In the genomic region with DNA sequence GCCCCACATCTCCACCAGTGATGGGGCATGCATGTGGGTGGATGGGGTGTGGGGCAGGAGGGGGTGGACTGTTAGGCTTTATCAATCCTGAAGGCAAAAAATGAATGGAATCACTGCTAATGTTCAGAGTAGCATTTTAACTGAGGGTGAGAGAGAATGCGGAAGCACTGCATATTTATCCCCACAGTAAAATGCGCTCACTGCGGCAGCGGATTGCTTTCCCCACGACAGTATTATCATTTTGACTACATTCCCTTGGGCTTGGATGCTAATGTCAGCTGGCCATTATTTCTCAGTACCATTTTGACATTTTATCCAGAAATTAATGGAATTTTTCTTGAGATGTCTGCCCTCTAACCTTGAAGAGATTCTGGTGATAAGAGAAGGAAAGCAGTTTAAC, we compare ENCODE assay signal across 15 cellular contexts. TPM values are rescaled to one million over a fixed set of nuclear protein-coding genes. Genes with fewer than 3 reads are reported as not detected.
DNase-seq lines count a peak whose midpoint lies in the region; ATAC-seq, FAIRE-seq and TF ChIP-seq lines count a peak whose summit lies in the region.
"Had no signal": no experiment of that assay in that cellular context is flagged by ENCODE, and none has a peak within 500 bp of the region (broad histone marks: within the 10 kb centered on the region; RNA-seq: fewer than 3 reads in every experiment).

No MANE protein-coding gene starts in this region.

- H2AFZ ChIP-seq in IMR-90 (replicated peaks; ENCODE audit: low read length, poor library complexity) (peak overlapping the region; percentile 33), osteoblast (ENCODE audit: low read length) (no peak overlapping the region)

- 88% methylated on average over 5 of the region's 5 CpGs for WGBS in A549 (ENCODE audit: missing lambda C conversion rate)
- no CpG with 5 or more reads among the region's 5 CpGs for WGBS in IMR-90 (ENCODE audit: extremely low coverage in 2 of 2, insufficient read length in 1 of 2), 2 experiments

- intact Hi-C loops in IMR-90 (cut with micrococcal nuclease) (loop anchor here (2.0 kb wide), 1 partner anchor 54 kb away; no protein-coding TSS in a partner anchor), left lung (cut with DNase I) (loop anchor here in 1 of 2 donors (10.0 kb wide), 1 partner anchor 782 kb away; no protein-coding TSS in a partner anchor)

- in situ Hi-C loops in IMR-90 (cut with MboI; ENCODE audit: low sequenced_read_pairs), result no loop called here

- peak overlapping the region; percentile 62 for H4K91ac ChIP-seq in IMR-90 (ENCODE audit: insufficient read depth, low read depth, low read length)

- ATAC-seq in A549 (no peak), IMR-90 (ENCODE audit: low read depth) (no peak; the same call in 1 of the 2 replicates), GM21723 (IDR thresholded peaks at IDR 0.05; ENCODE audit: unreplicated experiment) (no peak), left lung (no peak)

- CTCF ChIA-PET in A549 (lab: Yijun Ruan, JAX) (interaction anchor here (0.7 to 2.5 kb wide), 2 partner anchors 27 to 780 kb away, joined by 3 to 10 read pairs; no protein-coding TSS in a partner anchor), IMR-90 (lab: Yijun Ruan, JAX) (interaction anchor here (0.7 to 1.3 kb wide), 3 partner anchors 11 to 100 kb away, joined by 3 to 6 read pairs (median 3); no protein-coding TSS in a partner anchor)

- H3K14ac ChIP-seq in IMR-90 (replicated peaks; ENCODE audit: low read depth, low read length), result peak overlapping the region; percentile 74

- TF ChIP-seq CTCF in A549 (IDR thresholded peaks at IDR 0.05), result no peak
- TF ChIP-seq CTCF in IMR-90 (conservative IDR thresholded peaks at IDR 0.05; ENCODE audit: low read depth, low read length), result no peak
- TF ChIP-seq CTCF in chondrocyte (IDR thresholded peaks at IDR 0.05), result no peak
- TF ChIP-seq CTCF in osteoblast (IDR thresholded peaks at IDR 0.05; ENCODE audit: extremely low read depth, low read depth, low read length), result no peak
- TF ChIP-seq CTCF in left lung (IDR thresholded peaks at IDR 0.05), result no peak

- no peaks in the 10 kb centered on the region for H3K36me3 Mint-ChIP-seq in chondrocyte (ENCODE audit: low read depth)

- no peaks in the 10 kb centered on the region for H4K20me1 ChIP-seq in IMR-90 (ENCODE audit: insufficient read depth, low read length)
- no peaks in the 10 kb centered on the region for H4K20me1 ChIP-seq in osteoblast (ENCODE audit: insufficient read depth, low read length)

- peak overlapping the region; percentile 30 for H2BK20ac ChIP-seq in IMR-90 (ENCODE audit: low read depth, low read length)

- H3K18ac ChIP-seq in IMR-90 (ENCODE audit: low read depth, low read length), result peak overlapping the region; percentile 6

- no peaks in the 10 kb centered on the region for H3K27me3 ChIP-seq in IMR-90 (ENCODE audit: control insufficient read depth, insufficient read depth, low read length)
- no peaks in the 10 kb centered on the region for H3K27me3 ChIP-seq in osteoblast (ENCODE audit: insufficient read depth, low read length)
- no peaks in the 10 kb centered on the region for H3K27me3 ChIP-seq in left lung
- H3K27me3 ChIP-seq: BE2C had no signal

- H3K27me3 Mint-ChIP-seq in chondrocyte (ENCODE audit: low read depth), result no peaks in the 10 kb centered on the region
- H3K27me3 Mint-ChIP-seq: CD4-positive, alpha-beta memory T cell had no signal

- no peak for FAIRE-seq in A549 (lab: Jason Lieb, UNC)
- FAIRE-seq: HTR-8/SVneo had no signal

- peak overlapping the region; percentile 18 for H3K4me3 Mint-ChIP-seq in chondrocyte (ENCODE audit: unreplicated experiment)
- H3K4me3 Mint-ChIP-seq: CD4-positive, alpha-beta memory T cell had no signal

- peak overlapping the region; percentile 54; the same call in 2 of the 3 replicates for H3K4me2 ChIP-seq in A549
- H3K4me2 ChIP-seq in IMR-90 (ENCODE audit: low read depth, low read length), result no peak overlapping the region
- peak overlapping the region; percentile 89 for H3K4me2 ChIP-seq in osteoblast (ENCODE audit: insufficient read depth, low read length)

- H3K27ac ChIP-seq in A549, result peak overlapping the region in 1 of 2 experiments; percentile 74; a peak in 2 of 6 replicates
- peak overlapping the region; percentile 54; the same call in 1 of the 2 replicates for H3K27ac ChIP-seq in IMR-90 (ENCODE audit: insufficient read depth, low read length)
- peak overlapping the region; percentile 99 for H3K27ac ChIP-seq in osteoblast (ENCODE audit: low read depth, low read length)
- H3K27ac ChIP-seq in left lung, result no peak overlapping the region
- H3K27ac ChIP-seq: HL-60 had no signal

- peak overlapping the region; percentile 98 for H3K27ac Mint-ChIP-seq in chondrocyte (ENCODE audit: unreplicated experiment)

- no peak overlapping the region for H3K56ac ChIP-seq in IMR-90 (ENCODE audit: extremely low read depth, insufficient read depth, low read length)

- peaks cover 11% of the 10 kb centered on the region for H3K9me1 ChIP-seq in IMR-90 (ENCODE audit: insufficient read depth, low read length)

- H3K9me3 ChIP-seq in A549 (no peaks in the 10 kb centered on the region), IMR-90 (ENCODE audit: control insufficient read depth, insufficient read depth, low read length) (no peaks in the 10 kb centered on the region), osteoblast (ENCODE audit: low read depth, low read length) (no peaks in the 10 kb centered on the region), left lung (no peaks in the 10 kb centered on the region)
- H3K9me3 ChIP-seq: BE2C had no signal

- peak overlapping the region; percentile 75 for H4K5ac ChIP-seq in IMR-90 (ENCODE audit: low read depth, low read length)

- no peak for TF ChIP-seq EP300 in A549 (IDR thresholded peaks at IDR 0.05)

- peak overlapping the region in 1 of 2 experiments; percentile 50; a peak in 2 of 4 replicates for H4K8ac ChIP-seq in IMR-90 (ENCODE audit: low read depth in 2 of 2, low read length in 2 of 2)

- peak overlapping the region; percentile 28; the same call in 2 of the 3 replicates for H2BK15ac ChIP-seq in IMR-90 (ENCODE audit: low read depth, low read length)

- no peaks in the 10 kb centered on the region for H3K36me3 ChIP-seq in IMR-90 (ENCODE audit: control insufficient read depth, insufficient read depth, low read length)
- no peaks in the 10 kb centered on the region for H3K36me3 ChIP-seq in osteoblast (ENCODE audit: insufficient read depth, low read length)
- no peaks in the 10 kb centered on the region for H3K36me3 ChIP-seq in left lung
- H3K36me3 ChIP-seq: BE2C had no signal

- H3K4me3 ChIP-seq in A549 (no peak overlapping the region), IMR-90 (ENCODE audit: insufficient read depth, low read depth, low read length) (no peak overlapping the region), osteoblast (ENCODE audit: insufficient read depth, low read length) (no peak overlapping the region), left lung (no peak overlapping the region)

- BruUV-seq in IMR-90 (replicated peaks; lab: Mats Ljungman, UMichigan), result no TSS peak

- DNase-seq in A549 (ENCODE audit: low read depth in 1 of 2, low spot score in 1 of 2) (no peak), IMR-90 (no peak), chondrocyte (ENCODE audit: low spot score) (no peak), osteoblast (ENCODE audit: insufficient read length, low spot score, missing footprints) (no peak), left lung (no peak), activated T-cell treated with anti-CD3 and anti-CD28 coated beads for 4 hours (no peak)
- DNase-seq: BE2C; CD4-positive, alpha-beta memory T cell; NCI-H187; NCI-H446; NCI-H69; SIG-M5 had no signal

- no peak overlapping the region for H3K9ac ChIP-seq in IMR-90 (ENCODE audit: low read depth, low read length)

- H2BK5ac ChIP-seq in IMR-90 (ENCODE audit: low read depth, low read length, poor library complexity, severe bottlenecking), result peak overlapping the region; percentile 11

- no peaks in the 10 kb centered on the region for H3K79me1 ChIP-seq in IMR-90 (ENCODE audit: low read depth in 1 of 2, low read length in 2 of 2)

- H3K4ac ChIP-seq in IMR-90 (ENCODE audit: low read depth, low read length), result peak overlapping the region; percentile 72

- H3K79me2 ChIP-seq in osteoblast (ENCODE audit: insufficient read depth, low read length), result no peaks in the 10 kb centered on the region

- no peak overlapping the region for H3K23ac ChIP-seq in IMR-90 (ENCODE audit: low read depth, low read length)

- H2AK9ac ChIP-seq in IMR-90 (replicated peaks; ENCODE audit: low read depth, low read length, poor library complexity), result no peak overlapping the region

- peak overlapping the region; percentile 71 for H2AK5ac ChIP-seq in IMR-90 (ENCODE audit: low read depth, low read length)

- no peaks in the 10 kb centered on the region for H3K9me3 Mint-ChIP-seq in chondrocyte (ENCODE audit: low read depth)

- dilution Hi-C loops in IMR-90 (cut with HindIII; ENCODE audit: low sequenced_read_pairs, unreplicated experiment), result no loop called here

- no peak for TF ChIP-seq POLR2A in A549 (IDR thresholded peaks at IDR 0.05; ENCODE audit: low read length)
- no peak for TF ChIP-seq POLR2A in IMR-90 (IDR thresholded peaks at IDR 0.05; ENCODE audit: low read depth, low read length)

- H2BK120ac ChIP-seq in IMR-90 (ENCODE audit: low read depth, low read length), result peak overlapping the region; percentile 22

- TF ChIP-seq RAD21 in A549 (conservative IDR thresholded peaks at IDR 0.05 in 1 of 2, IDR thresholded peaks at IDR 0.05 in 1 of 2) (no peak), IMR-90 (IDR thresholded peaks at IDR 0.05; ENCODE audit: low read length) (no peak)

- peaks cover 43% of the 10 kb centered on the region for H3K4me1 ChIP-seq in A549
- peaks cover 18% of the 10 kb centered on the region for H3K4me1 ChIP-seq in IMR-90 (ENCODE audit: control insufficient read depth, insufficient read depth, low read length)
- peaks cover 21% of the 10 kb centered on the region for H3K4me1 ChIP-seq in osteoblast (ENCODE audit: insufficient read depth, low read length)
- H3K4me1 ChIP-seq in left lung, result no peaks in the 10 kb centered on the region
- H3K4me1 ChIP-seq: BE2C had no signal

- H3K4me1 Mint-ChIP-seq in chondrocyte (ENCODE audit: low read depth), result peaks cover 22% of the 10 kb centered on the region

- POLR2A ChIA-PET in A549 (lab: Yijun Ruan, JAX), result no interaction called here
- POLR2A ChIA-PET in IMR-90 (lab: Charles Lee; ENCODE audit: unreplicated experiment), result no interaction called here

TF ChIP-seq in IMR-90, 13 proteins besides CTCF, POLR2A, EP300 and RAD21 (continues in another document):
- no peak for TF ChIP-seq RCOR1 (IDR thresholded peaks at IDR 0.05; ENCODE audit: insufficient replicate concordance, low read length)

RNA-seq across cellular contexts. Expression of a gene that starts 13.4 kb away (rescaled TPM):
- polyA plus RNA-seq in A549 (2011; rRNA removed) (0.17 and 0.85 TPM in 2 replicates), A549 (2017; fragmentation: RNase III; extraction: RNeasy Plus Mini Kit Qiagen cat#74134 plus additional on column Dnase treatment) (0.18 to 0.38 TPM (median 0.29 TPM) in 3 replicates), IMR-90 (2012; rRNA removed) (0.15 and 0.19 TPM in 2 replicates)
- polyA plus RNA-seq in A549 (2012; cell fraction: cytosol; rRNA removed), result 0.04 and 0.09 TPM in 2 replicates
- polyA plus RNA-seq in A549 (2012; cell fraction: nucleus; rRNA removed), result 0.36 and 0.64 TPM in 2 replicates
- polyA minus RNA-seq in A549 (2011; rRNA and poly(A)+ RNA removed), result 0.54 and 1.5 TPM in 2 replicates
- total RNA-seq in IMR-90 (2012; rRNA removed) (under 0.01 TPM in 2 replicates), chondrocyte (0.18 to 0.40 TPM (median 0.39 TPM) in 3 replicates), osteoblast (under 0.01 and 0.29 TPM in 2 replicates), left lung (under 1 TPM; 0.99 TPM)
- 0.02 and 0.04 TPM in 2 replicates for polyA plus RNA-seq in IMR-90 (2012; cell fraction: cytosol; rRNA removed)
- polyA plus RNA-seq in IMR-90 (2012; cell fraction: nucleus; rRNA removed; ENCODE audit: low replicate concordance), result 0.74 and 2.3 TPM in 2 replicates
- polyA plus RNA-seq: CD4-positive, alpha-beta memory T cell had no signal

Comparison
In these comparisons a context has a peak if more than half of its experiments do, and no peak if none do; other contexts are left out.
1. H3K27ac ChIP-seq: peak in IMR-90 (single experiment) and osteoblast (single experiment); none in left lung (0 of 2).